ENCODE assay signal across 8 cellular contexts in the genomic region with DNA sequence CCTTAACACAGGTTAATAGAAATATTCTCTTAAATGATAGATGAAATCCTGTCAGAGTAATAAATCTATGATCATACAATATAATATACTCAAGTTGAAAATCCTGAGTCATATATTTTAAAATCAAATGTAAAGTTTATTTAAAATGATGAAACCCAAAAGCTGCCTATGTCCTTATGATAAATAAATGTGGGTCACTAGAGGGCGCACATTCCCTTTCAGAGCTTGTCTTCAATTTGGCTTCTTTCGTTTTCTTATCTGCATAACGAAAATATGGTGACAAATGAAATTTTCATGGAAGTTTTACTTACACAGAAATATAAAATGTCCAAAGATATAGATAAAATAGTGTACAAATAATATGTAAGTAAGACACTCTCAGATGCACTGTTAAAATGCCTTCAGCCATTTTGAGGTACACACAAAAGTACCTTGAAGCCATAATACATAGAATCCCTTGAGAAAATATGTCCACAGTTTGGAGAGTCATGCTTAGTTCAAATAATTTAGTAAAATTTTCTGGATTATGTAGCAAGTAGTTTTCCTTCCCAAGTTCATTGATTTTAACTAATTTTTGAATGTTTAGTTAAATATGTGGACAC.
A peak's percentile ranks its signal among the peaks of the same experiment; 100 is the strongest.
DNase-seq lines count a peak whose midpoint lies in the region; ATAC-seq and TF ChIP-seq lines count a peak whose summit lies in the region.

No MANE protein-coding gene starts in this region.

- ATAC-seq in esophagus mucosa = no peak

- TF ChIP-seq POLR2A in esophagus squamous epithelium (IDR thresholded peaks at IDR 0.05) = no peak

- no peaks in the 10 kb centered on the region for H3K4me1 ChIP-seq in esophagus squamous epithelium
- H3K4me1 ChIP-seq in parathyroid adenoma = no peaks in the 10 kb centered on the region

- H3K9ac ChIP-seq in parathyroid adenoma = no peak overlapping the region

- peak; percentile 18 for DNase-seq in stimulated activated CD4-positive, alpha-beta T cell treated with anti-CD3 and anti-CD28 coated beads, Interleukin-15, amount 100 ng/mL, for 24 hours
- DNase-seq in stimulated activated CD4-positive, alpha-beta T cell treated with anti-CD3 and anti-CD28 coated beads, Interleukin-12 subunit alpha, Interleukin-12 subunit beta, amount 100 ng/mL, for 4 hours = no peak
- DNase-seq in HPDE6-E6E7 (ENCODE audit: extremely low spot score) (peak; percentile 1), RWPE1 (ENCODE audit: low spot score) (peak; percentile 1), esophagus squamous epithelium (lab: John Stamatoyannopoulos, UW) (no peak), DMS79 (lab: John Stamatoyannopoulos, UW) (no peak)

- POLR2A ChIA-PET in RWPE1 (lab: Yijun Ruan, JAX; ENCODE audit: low non-redundant PET) = no interaction called here

- H3K27me3 ChIP-seq in esophagus squamous epithelium (no peaks in the 10 kb centered on the region), parathyroid adenoma (ENCODE audit: control insufficient read depth, insufficient read depth, low read length) (no peaks in the 10 kb centered on the region)

- H3K9me3 ChIP-seq in esophagus squamous epithelium (no peaks in the 10 kb centered on the region), parathyroid adenoma (ENCODE audit: control insufficient read depth, low read length) (no peaks in the 10 kb centered on the region)

- H3K36me3 ChIP-seq in esophagus squamous epithelium = no peaks in the 10 kb centered on the region
- H3K36me3 ChIP-seq in parathyroid adenoma (ENCODE audit: control insufficient read depth, insufficient read depth, low read length) = no peaks in the 10 kb centered on the region

- CTCF ChIA-PET in RWPE1 (lab: Yijun Ruan, JAX) = no interaction called here

- H3K79me2 ChIP-seq in parathyroid adenoma = no peaks in the 10 kb centered on the region

- 0% methylated on average over 3 of the region's 3 CpGs for WGBS in esophagus squamous epithelium, 2 donors

- H2AFZ ChIP-seq in parathyroid adenoma = peak overlapping the region; percentile 11

- no peak overlapping the region for H3K27ac ChIP-seq in RWPE1
- H3K27ac ChIP-seq in esophagus squamous epithelium = no peak overlapping the region
- H3K27ac ChIP-seq in parathyroid adenoma = no peak overlapping the region

- peak; percentile 51 for TF ChIP-seq CTCF in RWPE1 (conservative IDR thresholded peaks at IDR 0.05; ENCODE audit: low read depth)
- TF ChIP-seq CTCF in esophagus squamous epithelium (IDR thresholded peaks at IDR 0.05) = peak in 5 of 6 experiments; percentile 23 to 62 (median 42)
- peak; percentile 37 for TF ChIP-seq CTCF in parathyroid adenoma (IDR thresholded peaks at IDR 0.05)

- intact Hi-C loops in esophagus squamous epithelium (cut with DNase I) = loop anchor here (10.0 kb wide), 1 partner anchor 804 kb away; no protein-coding TSS in a partner anchor

- peak overlapping the region; percentile 58 for H3K4me2 ChIP-seq in parathyroid adenoma (ENCODE audit: low read length)

- H3K4me3 ChIP-seq in esophagus squamous epithelium = peak overlapping the region in 1 of 4 donors; percentile 8
- peak overlapping the region; percentile 46 for H3K4me3 ChIP-seq in parathyroid adenoma (ENCODE audit: low read depth, low read length)

Comparison
In these comparisons a context has a peak if more than half of its experiments do, and no peak if none do; other contexts are left out.
1. DNase-seq: peak in stimulated activated CD4-positive, alpha-beta T cell treated with anti-CD3 and anti-CD28 coated beads, Interleukin-15, amount 100 ng/mL, for 24 hours (single experiment), HPDE6-E6E7 (single experiment) and RWPE1 (single experiment); none in stimulated activated CD4-positive, alpha-beta T cell treated with anti-CD3 and anti-CD28 coated beads, Interleukin-12 subunit alpha, Interleukin-12 subunit beta, amount 100 ng/mL, for 4 hours (single experiment), esophagus squamous epithelium (single experiment) and DMS79 (single experiment).
2. Peak in every context shown above with its lines, with median percentiles within 50 percentile points of each other: CTCF ChIP-seq.